ENCODE assay signal across 22 cellular contexts in the genomic region with DNA sequence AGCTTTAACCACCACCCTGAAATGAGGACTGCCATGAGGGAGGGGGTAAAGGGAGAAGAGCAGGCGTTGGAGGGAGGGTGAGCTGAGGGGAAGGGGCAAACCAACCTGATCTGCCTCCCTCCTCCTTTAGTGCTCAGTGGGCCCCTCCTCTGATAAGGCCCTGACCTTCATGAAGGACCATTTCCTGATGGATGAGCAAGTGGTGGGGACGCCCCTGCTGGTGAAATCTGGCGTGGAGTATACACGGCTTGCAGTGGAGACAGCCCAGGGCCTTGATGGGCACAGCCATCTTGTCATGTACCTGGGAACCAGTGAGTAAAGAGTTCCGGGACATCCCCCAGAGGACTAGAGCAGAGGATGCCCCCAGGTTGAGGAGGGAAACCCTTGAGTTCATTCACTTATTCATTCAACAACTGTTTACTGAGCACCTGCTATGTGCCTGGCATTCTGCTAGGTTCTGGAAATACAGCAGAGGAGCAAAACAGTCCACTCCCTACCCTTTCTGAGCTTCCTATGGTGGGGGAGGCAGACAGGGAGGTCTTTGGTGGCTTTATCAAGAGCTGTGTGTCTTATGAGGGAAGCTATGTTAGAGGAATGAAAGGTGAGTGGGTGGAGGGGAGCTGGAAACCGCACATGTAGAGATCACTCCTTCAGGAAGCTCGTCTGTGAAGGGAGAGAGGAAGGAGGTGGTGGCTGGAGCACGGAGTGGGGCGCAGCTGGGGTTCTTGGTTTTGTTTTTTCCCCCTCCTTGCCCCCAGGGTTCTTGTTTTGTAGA. TPM values are rescaled to one million over a fixed set of nuclear protein-coding genes. Genes with fewer than 3 reads are reported as not detected.
DNase-seq lines count a peak whose midpoint lies in the region; ATAC-seq and TF ChIP-seq lines count a peak whose summit lies in the region.
"Had no signal": no experiment of that assay in that cellular context is flagged by ENCODE, and none has a peak within 500 bp of the region (broad histone marks: within the 10 kb centered on the region; RNA-seq: fewer than 3 reads in every experiment).

No MANE protein-coding gene starts in this region.

- CTCF ChIA-PET in WTC11 (lab: Charles Lee) = interaction anchor here (0.6 to 2.6 kb wide), 13 partner anchors 10 to 73 kb away, joined by 3 to 18 read pairs (median 4); partner anchors contain the start of genes PMF1, SEMA4A and SLC25A44

- H4K20me1 ChIP-seq in GM23338 (replicated peaks; ENCODE audit: insufficient read depth) = no peaks in the 10 kb centered on the region

- no peak overlapping the region for H3K4me3 ChIP-seq in GM23338
- H3K4me3 ChIP-seq: dorsolateral prefrontal cortex, esophagus squamous epithelium had no signal

- ATAC-seq in GM23338 (peak; percentile 79), WTC11 (peak; percentile 89), HG03378 (IDR thresholded peaks at IDR 0.05; ENCODE audit: unreplicated experiment) (no peak), HG02759 (IDR thresholded peaks at IDR 0.05; ENCODE audit: unreplicated experiment) (no peak), HG03457 (IDR thresholded peaks at IDR 0.05; ENCODE audit: unreplicated experiment) (no peak)
- ATAC-seq: natural killer cell treated with Interleukin-12 subunit alpha and Interleukin-12 subunit beta and Interleukin-15 and Interleukin-18, amount 100 ng/mL, for 72 hours had no signal

- DNase-seq in NCI-H82 (lab: John Stamatoyannopoulos, UW) (peak; percentile 30), NCI-H82 treated with DMSO at 0.1 percent for 48 hours (lab: John Stamatoyannopoulos, UW; ENCODE audit: unreplicated experiment) (no peak), GM23338 (ENCODE audit: low spot score) (peak; percentile 66), WTC11 (ENCODE audit: low spot score) (peak; percentile 64), iPS-NIHi11 (ENCODE audit: low spot score) (peak; percentile 49)
- DNase-seq: activated CD4-positive, CD25-positive, alpha-beta regulatory T cell; activated CD8-positive, alpha-beta memory T cell treated with anti-CD3 and anti-CD28 coated beads, Interleukin-2, amount 50 U/mL, for 4 hours; activated naive CD4-positive, alpha-beta T cell treated with anti-CD3 and anti-CD28 coated beads, Interleukin-2, amount 10 ng/mL, durations not matched to agents 7 days and 5 days; esophagus squamous epithelium; GOT3; NCI-H2081 treated with DMSO at 0.1 percent for 48 hours; NCI-H69; stimulated activated CD4-positive, alpha-beta T cell treated with anti-CD3 and anti-CD28 coated beads, Interleukin-12 subunit alpha, Interleukin-12 subunit beta, amount 100 ng/mL, for 4 hours; stimulated activated naive CD4-positive, alpha-beta T cell treated with Interleukin-2 at 50 U/mL for 16 hours; T-helper 1 cell had no signal

- H3K36me3 ChIP-seq in GM23338 (ENCODE audit: insufficient read depth) = no peaks in the 10 kb centered on the region

- H3K36me3 Mint-ChIP-seq in GM23338 (ENCODE audit: low read depth) (peaks cover 2% of the 10 kb centered on the region; the same call in 1 of the 3 replicates), WTC11 (0 out of 2 replicates have a peak, but pooled peaks cover 3% of the 10 kb centered on the region)

- H3K4me2 ChIP-seq in GM23338 = no peak overlapping the region

- no peaks in the 10 kb centered on the region for H3F3A ChIP-seq in GM23338 (replicated peaks; ENCODE audit: low read depth)

- TF ChIP-seq CTCF in GM23338 (conservative IDR thresholded peaks at IDR 0.05; ENCODE audit: low read depth in 2 of 2) (peak; percentile 58 to 59), WTC11 (IDR thresholded peaks at IDR 0.05) (no peak)

- no peaks in the 10 kb centered on the region for H3K9me3 Mint-ChIP-seq in GM23338
- H3K9me3 Mint-ChIP-seq in WTC11 = no peaks in the 10 kb centered on the region
- H3K9me3 Mint-ChIP-seq: activated naive CD4-positive, alpha-beta T cell treated with anti-CD3 and anti-CD28 coated beads, Interleukin-2, amount 10 ng/mL, durations not matched to agents 7 days and 5 days; natural killer cell treated with Interleukin-12 subunit alpha and Interleukin-12 subunit beta and Interleukin-15 and Interleukin-18, amount 100 ng/mL, for 72 hours had no signal

- H3K27ac Mint-ChIP-seq in GM23338 (no peak overlapping the region), WTC11 (no peak overlapping the region; the same call in 1 of the 2 replicates)
- H3K27ac Mint-ChIP-seq: activated naive CD4-positive, alpha-beta T cell treated with anti-CD3 and anti-CD28 coated beads, Interleukin-2, amount 10 ng/mL, durations not matched to agents 7 days and 5 days; brain had no signal

- H3K4me3 Mint-ChIP-seq in GM23338 = no peak overlapping the region
- no peak overlapping the region for H3K4me3 Mint-ChIP-seq in WTC11
- H3K4me3 Mint-ChIP-seq: activated naive CD4-positive, alpha-beta T cell treated with anti-CD3 and anti-CD28 coated beads, Interleukin-2, amount 10 ng/mL, durations not matched to agents 7 days and 5 days; brain; natural killer cell treated with Interleukin-12 subunit alpha and Interleukin-12 subunit beta and Interleukin-15 and Interleukin-18, amount 100 ng/mL, for 72 hours had no signal

- no peak overlapping the region for H2AFZ ChIP-seq in GM23338

- H3K4me1 Mint-ChIP-seq in GM23338 (peaks cover 9% of the 10 kb centered on the region), WTC11 (peaks cover 31% of the 10 kb centered on the region)
- H3K4me1 Mint-ChIP-seq: brain had no signal

- peaks cover 12% of the 10 kb centered on the region for H3K27me3 Mint-ChIP-seq in GM23338 (ENCODE audit: insufficient read depth, low read depth, poor library complexity)
- no peaks in the 10 kb centered on the region for H3K27me3 Mint-ChIP-seq in WTC11 (ENCODE audit: low read depth)
- H3K27me3 Mint-ChIP-seq: brain had no signal

- H3K27me3 ChIP-seq in GM23338 (ENCODE audit: insufficient read depth) = no peaks in the 10 kb centered on the region
- H3K27me3 ChIP-seq: dorsolateral prefrontal cortex, esophagus squamous epithelium had no signal

- no peak overlapping the region for H3K27ac ChIP-seq in GM23338 (ENCODE audit: low read depth)
- H3K27ac ChIP-seq: 22Rv1, dorsolateral prefrontal cortex, esophagus squamous epithelium had no signal

- H3K79me2 ChIP-seq in GM23338 (replicated peaks; ENCODE audit: insufficient read depth) = no peaks in the 10 kb centered on the region

- POLR2A ChIA-PET in WTC11 (lab: Charles Lee) = interaction anchor here (0.9 kb wide), 1 partner anchor 40 kb away, joined by 3 read pairs; the partner anchor contains the start of gene PMF1

- peaks cover 3% of the 10 kb centered on the region for H3K4me1 ChIP-seq in GM23338 (ENCODE audit: insufficient read depth)
- H3K4me1 ChIP-seq: esophagus squamous epithelium had no signal

- no peaks in the 10 kb centered on the region for H3K9me2 ChIP-seq in GM23338 (ENCODE audit: insufficient read depth)

TF ChIP-seq in GM23338, 12 proteins besides CTCF, POLR2A, EP300 and RAD21:
- TF ChIP-seq CREB1 (CRISPR knock-in tag; IDR thresholded peaks at IDR 0.05; ENCODE audit: low read depth) (no peak), EZH2 (IDR thresholded peaks at IDR 0.05; ENCODE audit: low read depth, unreplicated experiment) (no peak)

TF ChIP-seq in WTC11, 78 proteins besides CTCF, POLR2A, EP300 and RAD21 (continues in another document):
- TF ChIP-seq, protein P1, sequence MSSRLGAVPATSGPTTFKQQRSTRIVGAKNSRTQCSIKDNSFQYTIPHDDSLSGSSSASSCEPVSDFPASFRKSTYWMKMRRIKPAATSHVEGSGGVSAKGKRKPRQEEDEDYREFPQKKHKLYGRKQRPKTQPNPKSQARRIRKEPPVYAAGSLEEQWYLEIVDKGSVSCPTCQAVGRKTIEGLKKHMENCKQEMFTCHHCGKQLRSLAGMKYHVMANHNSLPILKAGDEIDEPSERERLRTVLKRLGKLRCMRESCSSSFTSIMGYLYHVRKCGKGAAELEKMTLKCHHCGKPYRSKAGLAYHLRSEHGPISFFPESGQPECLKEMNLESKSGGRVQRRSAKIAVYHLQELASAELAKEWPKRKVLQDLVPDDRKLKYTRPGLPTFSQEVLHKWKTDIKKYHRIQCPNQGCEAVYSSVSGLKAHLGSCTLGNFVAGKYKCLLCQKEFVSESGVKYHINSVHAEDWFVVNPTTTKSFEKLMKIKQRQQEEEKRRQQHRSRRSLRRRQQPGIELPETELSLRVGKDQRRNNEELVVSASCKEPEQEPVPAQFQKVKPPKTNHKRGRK (CRISPR knock-in tag; IDR thresholded peaks at IDR 0.05; ENCODE audit: borderline replicate concordance) = no peak
- no peak for TF ChIP-seq TEAD4 (CRISPR knock-in tag; IDR thresholded peaks at IDR 0.05)

RNA-seq across cellular contexts. Expression of gene SEMA4A, which starts 19.5 kb away (rescaled TPM):
- total RNA-seq in GM23338 (2014; rRNA removed; shearing (Covaris generic)) = 17.0 and 20.2 TPM in 2 replicates
- polyA plus RNA-seq in GM23338 (2016; fragmentation: Nextera tagmentation; extraction: Ambion mirVana) = 5.5 and 5.6 TPM in 2 replicates
- 6.9 to 12.4 TPM (median 8.7 TPM) in 3 replicates for total RNA-seq in WTC11 (2021)

RNA-seq across cellular contexts. Expression of gene SLC25A44, which starts 21.0 kb away (rescaled TPM):
- 19.9 and 25.1 TPM in 2 replicates for total RNA-seq in GM23338 (2014; rRNA removed; shearing (Covaris generic))
- 7.0 and 7.6 TPM in 2 replicates for polyA plus RNA-seq in GM23338 (2016; fragmentation: Nextera tagmentation; extraction: Ambion mirVana)
- total RNA-seq in WTC11 (2021) = 17.9 to 29.1 TPM (median 19.7 TPM) in 3 replicates

RNA-seq across cellular contexts. Expression of gene PMF1, which starts 39.9 kb away (rescaled TPM):
- 86.1 and 112 TPM in 2 replicates for total RNA-seq in GM23338 (2014; rRNA removed; shearing (Covaris generic))
- polyA plus RNA-seq in GM23338 (2016; fragmentation: Nextera tagmentation; extraction: Ambion mirVana) = 118 and 120 TPM in 2 replicates
- total RNA-seq in WTC11 (2021) = 112 to 129 TPM (median 115 TPM) in 3 replicates

RNA-seq across cellular contexts. Expression of gene LMNA, which starts 58.4 kb away (rescaled TPM):
- total RNA-seq in GM23338 (2014; rRNA removed; shearing (Covaris generic)) = 56.3 and 68.9 TPM in 2 replicates
- polyA plus RNA-seq in GM23338 (2016; fragmentation: Nextera tagmentation; extraction: Ambion mirVana) = 35.5 and 38.9 TPM in 2 replicates
- total RNA-seq in WTC11 (2021) = 40.7 to 68.8 TPM (median 46.2 TPM) in 3 replicates

Comparison
In these comparisons a context has a peak if more than half of its experiments do, and no peak if none do; other contexts are left out.
1. ATAC-seq: peak in GM23338 (single experiment) and WTC11 (single experiment); none in HG03378 (single experiment), HG02759 (single experiment) and HG03457 (single experiment).